In the genomic region with DNA sequence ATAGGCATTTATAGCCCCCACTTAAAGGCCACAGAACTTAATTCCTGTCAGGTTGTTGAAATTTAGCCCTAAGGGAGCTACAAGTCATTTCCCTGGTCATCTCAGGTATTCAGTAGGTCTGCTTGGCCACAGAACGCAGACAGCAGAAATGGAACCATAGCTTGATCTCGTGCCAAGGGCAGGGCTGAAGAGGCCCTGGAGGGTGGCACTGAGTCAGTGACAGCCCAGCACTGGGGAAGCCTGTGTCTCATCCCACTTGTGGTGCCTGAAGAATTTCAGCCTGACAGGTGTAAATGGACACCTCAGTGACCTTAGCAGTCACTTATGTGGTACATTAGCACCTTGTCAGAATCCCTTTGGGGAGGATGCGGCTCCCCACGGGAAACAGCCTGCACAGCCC, we compare ENCODE assay signal across 19 cellular contexts. TPM values are rescaled to one million over a fixed set of nuclear protein-coding genes. Genes with fewer than 3 reads are reported as not detected.
DNase-seq lines count a peak whose midpoint lies in the region; ATAC-seq and TF ChIP-seq lines count a peak whose summit lies in the region.
"Had no signal": no experiment of that assay in that cellular context is flagged by ENCODE, and none has a peak within 500 bp of the region (broad histone marks: within the 10 kb centered on the region; RNA-seq: fewer than 3 reads in every experiment).

No MANE protein-coding gene starts in this region.

- no peak overlapping the region for H3K4me3 ChIP-seq in left lung
- H3K4me3 ChIP-seq in suprapubic skin: no peak overlapping the region
- H3K4me3 ChIP-seq: SJCRH30 had no signal

- CTCF ChIA-PET in activated naive CD4-positive, alpha-beta T cell treated with anti-CD3 and anti-CD28 coated beads, Interleukin-2, amount 10 ng/mL, durations not matched to agents 7 days and 5 days (lab: Charles Lee): no interaction called here

- H3K9me3 ChIP-seq in left lung (no peaks in the 10 kb centered on the region), suprapubic skin (no peaks in the 10 kb centered on the region)
- H3K9me3 ChIP-seq: SJCRH30 had no signal

- peaks cover 56% of the 10 kb centered on the region for H3K4me1 Mint-ChIP-seq in activated naive CD4-positive, alpha-beta T cell treated with anti-CD3 and anti-CD28 coated beads, Interleukin-2, amount 10 ng/mL, durations not matched to agents 7 days and 5 days
- peaks cover 47% of the 10 kb centered on the region for H3K4me1 Mint-ChIP-seq in activated naive CD8-positive, alpha-beta T cell treated with anti-CD3 and anti-CD28 coated beads, Interleukin-2, amount 10 ng/mL, durations not matched to agents 7 days and 5 days

- TF ChIP-seq EP300 in suprapubic skin (IDR thresholded peaks at IDR 0.05): no peak

- H3K36me3 ChIP-seq in left lung (peaks cover 0 to 88% of the 10 kb centered on the region in 2 donors), suprapubic skin (peaks cover 80% of the 10 kb centered on the region)

- peaks cover 89% of the 10 kb centered on the region for H3K36me3 Mint-ChIP-seq in activated naive CD4-positive, alpha-beta T cell treated with anti-CD3 and anti-CD28 coated beads, Interleukin-2, amount 10 ng/mL, durations not matched to agents 7 days and 5 days
- H3K36me3 Mint-ChIP-seq in activated naive CD8-positive, alpha-beta T cell treated with anti-CD3 and anti-CD28 coated beads, Interleukin-2, amount 10 ng/mL, durations not matched to agents 7 days and 5 days: peaks cover 68% of the 10 kb centered on the region

- TF ChIP-seq POLR2A in suprapubic skin (IDR thresholded peaks at IDR 0.05): no peak

- no peaks in the 10 kb centered on the region for H3K9me3 Mint-ChIP-seq in activated naive CD4-positive, alpha-beta T cell treated with anti-CD3 and anti-CD28 coated beads, Interleukin-2, amount 10 ng/mL, durations not matched to agents 7 days and 5 days
- no peaks in the 10 kb centered on the region for H3K9me3 Mint-ChIP-seq in activated naive CD8-positive, alpha-beta T cell treated with anti-CD3 and anti-CD28 coated beads, Interleukin-2, amount 10 ng/mL, durations not matched to agents 7 days and 5 days
- H3K9me3 Mint-ChIP-seq: brain; CD8-positive, alpha-beta memory T cell; memory B cell; neural crest cell had no signal

- H3K27me3 ChIP-seq in left lung (no peaks in the 10 kb centered on the region), suprapubic skin (no peaks in the 10 kb centered on the region)
- H3K27me3 ChIP-seq: SJCRH30 had no signal

- H3K27me3 Mint-ChIP-seq in activated naive CD4-positive, alpha-beta T cell treated with anti-CD3 and anti-CD28 coated beads, Interleukin-2, amount 10 ng/mL, durations not matched to agents 7 days and 5 days: no peaks in the 10 kb centered on the region
- H3K27me3 Mint-ChIP-seq in activated naive CD8-positive, alpha-beta T cell treated with anti-CD3 and anti-CD28 coated beads, Interleukin-2, amount 10 ng/mL, durations not matched to agents 7 days and 5 days: no peaks in the 10 kb centered on the region
- H3K27me3 Mint-ChIP-seq: brain; CD8-positive, alpha-beta memory T cell; memory B cell had no signal

- no peak for DNase-seq in activated naive CD4-positive, alpha-beta T cell treated with anti-CD3 and anti-CD28 coated beads, Interleukin-2, amount 10 ng/mL, durations not matched to agents 7 days and 5 days
- DNase-seq in activated naive CD4-positive, alpha-beta T cell treated with anti-CD3 and anti-CD28 coated beads, Interleukin-2, amount 50 U/mL, for 16 hours: no peak
- DNase-seq in activated naive CD8-positive, alpha-beta T cell treated with anti-CD3 and anti-CD28 coated beads, Interleukin-2, amount 10 ng/mL, durations not matched to agents 7 days and 5 days: no peak
- DNase-seq in left lung: no peak
- DNase-seq in suprapubic skin (ENCODE audit: low spot score in 2 of 2): no peak
- DNase-seq in putamen (ENCODE audit: low spot score): no peak
- DNase-seq: activated effector memory CD4-positive, alpha-beta T cell treated with anti-CD3 and anti-CD28 coated beads, Interleukin-2, amount 50 U/mL, for 16 hours; CD8-positive, alpha-beta memory T cell; EL; KBM-7; NCI-H1092 treated with DMSO at 0.1 percent for 48 hours; SJCRH30; stimulated activated CD4-positive, alpha-beta T cell treated with anti-CD3 and anti-CD28 coated beads, Interleukin-2, amount 100 ng/mL, for 48 hours; T1000 had no signal

- WGBS in suprapubic skin: 89% methylated on average over 4 of the region's 4 CpGs

- no peak for ATAC-seq in activated naive CD8-positive, alpha-beta T cell treated with anti-CD3 and anti-CD28 coated beads, Interleukin-2, amount 10 ng/mL, durations not matched to agents 7 days and 5 days (ENCODE audit: low read depth)
- ATAC-seq in left lung (no peak), GM19035 (IDR thresholded peaks at IDR 0.05; ENCODE audit: unreplicated experiment) (no peak), GM18511 (IDR thresholded peaks at IDR 0.05; ENCODE audit: unreplicated experiment) (no peak)

- intact Hi-C loops in left lung (cut with DNase I): no loop called here

- POLR2A ChIA-PET in activated naive CD8-positive, alpha-beta T cell treated with anti-CD3 and anti-CD28 coated beads, Interleukin-2, amount 10 ng/mL, durations not matched to agents 7 days and 5 days (lab: Charles Lee): interaction anchor here (0.6 kb wide), 1 partner anchor 15 kb away, joined by 4 read pairs; no protein-coding TSS in a partner anchor

- peak overlapping the region; percentile 40 to 78 for H3K27ac ChIP-seq in left lung
- H3K27ac ChIP-seq in suprapubic skin: peak overlapping the region; percentile 8
- H3K27ac ChIP-seq: SJCRH30 had no signal

- H3K27ac Mint-ChIP-seq in activated naive CD4-positive, alpha-beta T cell treated with anti-CD3 and anti-CD28 coated beads, Interleukin-2, amount 10 ng/mL, durations not matched to agents 7 days and 5 days: peak overlapping the region; percentile 84
- H3K27ac Mint-ChIP-seq in activated naive CD8-positive, alpha-beta T cell treated with anti-CD3 and anti-CD28 coated beads, Interleukin-2, amount 10 ng/mL, durations not matched to agents 7 days and 5 days: peak overlapping the region; percentile 74
- H3K27ac Mint-ChIP-seq: memory B cell had no signal

- no peak overlapping the region for H3K4me3 Mint-ChIP-seq in activated naive CD4-positive, alpha-beta T cell treated with anti-CD3 and anti-CD28 coated beads, Interleukin-2, amount 10 ng/mL, durations not matched to agents 7 days and 5 days
- no peak overlapping the region for H3K4me3 Mint-ChIP-seq in activated naive CD8-positive, alpha-beta T cell treated with anti-CD3 and anti-CD28 coated beads, Interleukin-2, amount 10 ng/mL, durations not matched to agents 7 days and 5 days
- H3K4me3 Mint-ChIP-seq: brain, memory B cell had no signal

- TF ChIP-seq CTCF in left lung (IDR thresholded peaks at IDR 0.05): no peak
- TF ChIP-seq CTCF in suprapubic skin (IDR thresholded peaks at IDR 0.05): no peak

- H3K4me1 ChIP-seq in left lung: peaks cover 17 to 63% of the 10 kb centered on the region in 2 donors
- peaks cover 32% of the 10 kb centered on the region for H3K4me1 ChIP-seq in suprapubic skin
- H3K4me1 ChIP-seq: SJCRH30 had no signal

RNA-seq across cellular contexts. Expression of a gene that starts 6.6 kb away (rescaled TPM):
- total RNA-seq in activated naive CD8-positive, alpha-beta T cell treated with anti-CD3 and anti-CD28 coated beads, Interleukin-2, amount 10 ng/mL, durations not matched to agents 7 days and 5 days: 10 to 100 TPM; 43.7 to 44.1 TPM
- total RNA-seq in left lung (10 to 100 TPM; 31.8 to 53.3 TPM), suprapubic skin (10 to 100 TPM; 11.3 to 28.6 (median 15.1) TPM)
